ENCODE assay signal across 14 cellular contexts in the genomic region with DNA sequence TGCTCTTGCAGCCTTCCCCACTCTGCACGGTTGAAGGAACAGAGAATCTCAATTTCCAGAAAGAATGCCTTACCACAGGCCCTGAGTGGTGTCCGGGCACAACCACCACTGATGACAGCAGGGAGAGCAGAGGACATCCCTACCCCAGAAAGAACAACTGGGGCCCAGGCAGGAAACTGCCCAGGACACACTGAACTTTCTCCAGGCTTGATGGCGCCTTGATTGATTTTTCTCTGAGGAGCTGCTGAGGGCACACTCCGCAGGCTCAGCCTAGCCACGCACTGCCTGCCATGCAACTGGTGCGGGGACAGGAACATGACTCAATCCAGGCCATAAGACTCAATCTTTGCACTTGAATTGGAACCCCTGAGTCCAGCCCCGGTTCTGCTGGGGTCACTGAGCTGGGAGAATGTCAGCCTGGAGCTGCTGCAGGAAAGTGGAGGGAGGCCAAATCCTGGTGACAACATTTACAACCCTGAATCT. TPM values are rescaled to one million over a fixed set of nuclear protein-coding genes. Genes with fewer than 3 reads are reported as not detected.
DNase-seq lines count a peak whose midpoint lies in the region; TF ChIP-seq lines count a peak whose summit lies in the region.
"Had no signal": no experiment of that assay in that cellular context is flagged by ENCODE, and none has a peak within 500 bp of the region (broad histone marks: within the 10 kb centered on the region; RNA-seq: fewer than 3 reads in every experiment).

No MANE protein-coding gene starts in this region.

- H3K18ac ChIP-seq in neuronal stem cell (ENCODE audit: low read length), result no peak overlapping the region
- H3K18ac ChIP-seq in mesendoderm (ENCODE audit: low read length), result no peak overlapping the region

- H3K4me2 ChIP-seq in hepatocyte (peak overlapping the region; percentile 47), neuronal stem cell (ENCODE audit: insufficient read depth, low read length, poor library complexity, severe bottlenecking) (no peak overlapping the region), mesendoderm (ENCODE audit: low read length) (no peak overlapping the region)

- H3K36me3 ChIP-seq in adrenal gland (replicated peaks in 1 of 2) (peaks cover 0 to 65% of the 10 kb centered on the region in 2 donors), hepatocyte (replicated peaks; ENCODE audit: insufficient read depth, low read depth) (no peaks in the 10 kb centered on the region), neuronal stem cell (replicated peaks in 1 of 2; ENCODE audit: control insufficient read depth in 2 of 2, insufficient read depth in 2 of 2, low read length in 2 of 2) (peaks cover 25 to 93% of the 10 kb centered on the region in 2 donors), mesendoderm (ENCODE audit: control insufficient read depth, insufficient read depth, low read length) (peaks cover 3% of the 10 kb centered on the region)

- H2BK15ac ChIP-seq in neuronal stem cell (ENCODE audit: low read length), result no peak overlapping the region
- no peak overlapping the region for H2BK15ac ChIP-seq in mesendoderm (replicated peaks; ENCODE audit: low read depth)

- H3K56ac ChIP-seq in mesendoderm (ENCODE audit: low read length), result no peak overlapping the region

- H3K9me2 ChIP-seq in hepatocyte (replicated peaks; ENCODE audit: insufficient read depth), result no peaks in the 10 kb centered on the region

- no peak overlapping the region for H4K5ac ChIP-seq in mesendoderm (ENCODE audit: low read length)

- peak overlapping the region; percentile 26 for H3K23ac ChIP-seq in neuronal stem cell (ENCODE audit: low read depth, low read length, poor library complexity)
- no peak overlapping the region for H3K23ac ChIP-seq in mesendoderm (ENCODE audit: low read length)

- peak in 2 of 7 donors; percentile 48 to 57 for DNase-seq in adrenal gland
- no peak for DNase-seq in hepatocyte (ENCODE audit: low spot score)
- DNase-seq in neuronal stem cell (ENCODE audit: low spot score), result no peak
- DNase-seq in SKM-1 treated with dmso at 0.1 percent for 144 hours (lab: John Stamatoyannopoulos, UW; ENCODE audit: unreplicated experiment), result no peak
- no peak for DNase-seq in activated CD8-positive, alpha-beta memory T cell treated with anti-CD3 and anti-CD28 coated beads, Interleukin-2, amount 50 U/mL, for 48 hours
- DNase-seq in HT-29 (ENCODE audit: low spot score), result no peak
- DNase-seq in mesendoderm, result no peak
- DNase-seq: activated CD4-positive, CD25-positive, alpha-beta regulatory T cell; DMS153; GOT3; naive thymus-derived CD8-positive, alpha-beta T cell; NCI-H2029; SIG-M5 had no signal

- H3K27me3 ChIP-seq in adrenal gland, result no peaks in the 10 kb centered on the region
- H3K27me3 ChIP-seq in hepatocyte, result no peaks in the 10 kb centered on the region
- H3K27me3 ChIP-seq in neuronal stem cell (ENCODE audit: control insufficient read depth in 3 of 3, insufficient read depth in 3 of 3, low read depth in 1 of 3, low read length in 3 of 3), result no peaks in the 10 kb centered on the region
- no peaks in the 10 kb centered on the region for H3K27me3 ChIP-seq in mesendoderm (ENCODE audit: insufficient read depth, low read length, poor library complexity)

- no peaks in the 10 kb centered on the region for H3K9me3 ChIP-seq in adrenal gland (replicated peaks in 1 of 3)
- H3K9me3 ChIP-seq in hepatocyte (ENCODE audit: low read depth), result no peaks in the 10 kb centered on the region
- H3K9me3 ChIP-seq in neuronal stem cell (replicated peaks in 1 of 2; ENCODE audit: control insufficient read depth in 2 of 2, insufficient read depth in 1 of 2, low read depth in 1 of 2, low read length in 2 of 2), result peaks cover 2 to 6% of the 10 kb centered on the region in 2 donors

- H2BK12ac ChIP-seq in neuronal stem cell (ENCODE audit: low read length), result no peak overlapping the region

- H4K8ac ChIP-seq in neuronal stem cell (ENCODE audit: low read depth, low read length) (no peak overlapping the region), mesendoderm (ENCODE audit: low read depth, low read length) (no peak overlapping the region)

- H2AFZ ChIP-seq in hepatocyte (no peak overlapping the region), neuronal stem cell (ENCODE audit: low read length) (no peak overlapping the region)

- H3K4ac ChIP-seq in neuronal stem cell (ENCODE audit: low read length) (no peak overlapping the region), mesendoderm (ENCODE audit: low read depth, low read length) (no peak overlapping the region)

- peaks cover 21% of the 10 kb centered on the region for H3K79me2 ChIP-seq in hepatocyte
- peaks cover 22% of the 10 kb centered on the region for H3K79me2 ChIP-seq in mesendoderm (ENCODE audit: control insufficient read depth, insufficient read depth, low read length)

- TF ChIP-seq POLR2A in adrenal gland (IDR thresholded peaks at IDR 0.05), result no peak

- no peaks in the 10 kb centered on the region for H4K20me1 ChIP-seq in hepatocyte (ENCODE audit: insufficient read depth, poor library complexity, severe bottlenecking)

- H3K79me1 ChIP-seq in neuronal stem cell (ENCODE audit: low read depth, low read length) (no peaks in the 10 kb centered on the region), mesendoderm (ENCODE audit: low read length) (peaks cover 25% of the 10 kb centered on the region)

- WGBS in adrenal gland, 4 donors, result 51 to 61% (median 56%) methylated on average over 5 to 7 of the region's 7 CpGs
- WGBS in hepatocyte (ENCODE audit: low lambda C conversion rate, missing lambda C conversion rate), result 87% methylated on average over 7 of the region's 7 CpGs
- no CpG with 5 or more reads among the region's 7 CpGs for WGBS in neuronal stem cell (ENCODE audit: extremely low coverage in 2 of 2, insufficient read length in 2 of 2, insufficient replicate concordance in 1 of 2), 2 donors
- no CpG with 5 or more reads among the region's 7 CpGs for WGBS in mesendoderm (ENCODE audit: extremely low coverage, insufficient coverage, low lambda C conversion rate)

- H3K9ac ChIP-seq in neuronal stem cell (ENCODE audit: low read depth, low read length, poor library complexity) (no peak overlapping the region), mesendoderm (ENCODE audit: low read length) (no peak overlapping the region)

- H2BK120ac ChIP-seq in neuronal stem cell (ENCODE audit: low read depth, low read length) (no peak overlapping the region), mesendoderm (ENCODE audit: low read depth, low read length) (no peak overlapping the region)

- H3K4me3 ChIP-seq in adrenal gland (peak overlapping the region in 1 of 4 donors; percentile 97), hepatocyte (no peak overlapping the region), neuronal stem cell (ENCODE audit: low read length in 2 of 2) (no peak overlapping the region), mesendoderm (ENCODE audit: low read length) (no peak overlapping the region)

- H3K4me1 ChIP-seq in adrenal gland (replicated peaks in 1 of 2) (peaks cover 62 to 92% of the 10 kb centered on the region in 2 donors), hepatocyte (ENCODE audit: insufficient read depth) (peaks cover 4% of the 10 kb centered on the region), neuronal stem cell (ENCODE audit: control insufficient read depth in 2 of 2, insufficient read depth in 1 of 2, low read depth in 1 of 2, low read length in 2 of 2) (peaks cover 7 to 10% of the 10 kb centered on the region in 2 donors), mesendoderm (ENCODE audit: control insufficient read depth, low read depth, low read length) (peaks cover 2% of the 10 kb centered on the region)

- TF ChIP-seq CTCF in adrenal gland (IDR thresholded peaks at IDR 0.05) (no peak), hepatocyte (IDR thresholded peaks at IDR 0.05; ENCODE audit: poor library complexity) (no peak)

- H3K27ac ChIP-seq in adrenal gland, result peak overlapping the region; percentile 14 to 96 (median 92)
- peak overlapping the region; percentile 27 for H3K27ac ChIP-seq in hepatocyte
- no peak overlapping the region for H3K27ac ChIP-seq in neuronal stem cell (replicated peaks; ENCODE audit: low read length)
- no peak overlapping the region for H3K27ac ChIP-seq in mesendoderm (ENCODE audit: low read depth, low read length)
- H3K27ac ChIP-seq: C4-2B had no signal

- H2BK5ac ChIP-seq in neuronal stem cell (ENCODE audit: low read length) (no peak overlapping the region), mesendoderm (ENCODE audit: low read length) (no peak overlapping the region)

- intact Hi-C loops in adrenal gland (cut with DNase I), result no loop called here

- no peak overlapping the region for H2AK5ac ChIP-seq in neuronal stem cell (ENCODE audit: low read depth, low read length)
- H2AK5ac ChIP-seq in mesendoderm (ENCODE audit: low read length), result no peak overlapping the region

- peak overlapping the region; percentile 26 for H3K14ac ChIP-seq in neuronal stem cell (ENCODE audit: low read length)

- no peak overlapping the region for H4K91ac ChIP-seq in neuronal stem cell (ENCODE audit: low read depth, low read length, poor library complexity)

RNA-seq across cellular contexts. Expression of a gene that starts 5.9 kb away (rescaled TPM):
- 1,000 to 10,000 TPM; 1,560 to 4,669 (median 4,059) TPM for total RNA-seq in adrenal gland
- polyA plus RNA-seq in adrenal gland, result 1,000 to 10,000 TPM; 1,140 to 3,530 (median 1,408) TPM
- 129 and 146 TPM in 2 replicates for total RNA-seq in hepatocyte
- polyA plus RNA-seq in hepatocyte, result 342 and 373 TPM in 2 replicates
- 127 TPM for polyA plus RNA-seq in neuronal stem cell (2013, experiment 1 of 2)
- polyA plus RNA-seq in neuronal stem cell (2013, experiment 2 of 2), result 127 TPM
- not detected in 2 replicates for total RNA-seq in HT-29 (2014; rRNA removed; shearing (Covaris generic))
- polyA plus RNA-seq in mesendoderm (2013, experiment 1 of 2), result 132 TPM
- 136 TPM for polyA plus RNA-seq in mesendoderm (2013, experiment 2 of 2)

Comparison
In these comparisons a context has a peak if more than half of its experiments do, and no peak if none do; other contexts are left out.
1. H3K27ac ChIP-seq: peak in adrenal gland (5 of 5) and hepatocyte (single experiment); none in neuronal stem cell (single experiment) and mesendoderm (single experiment).
2. RNA of a gene that starts 5.9 kb away (total RNA-seq): 1,560 to 4,669 TPM in adrenal gland and 129 to 146 TPM in hepatocyte; not detected in HT-29; every median in the first group is over 100 times any median in the second.